1 cellular context compared by ENCODE assay signal in the genomic region with DNA sequence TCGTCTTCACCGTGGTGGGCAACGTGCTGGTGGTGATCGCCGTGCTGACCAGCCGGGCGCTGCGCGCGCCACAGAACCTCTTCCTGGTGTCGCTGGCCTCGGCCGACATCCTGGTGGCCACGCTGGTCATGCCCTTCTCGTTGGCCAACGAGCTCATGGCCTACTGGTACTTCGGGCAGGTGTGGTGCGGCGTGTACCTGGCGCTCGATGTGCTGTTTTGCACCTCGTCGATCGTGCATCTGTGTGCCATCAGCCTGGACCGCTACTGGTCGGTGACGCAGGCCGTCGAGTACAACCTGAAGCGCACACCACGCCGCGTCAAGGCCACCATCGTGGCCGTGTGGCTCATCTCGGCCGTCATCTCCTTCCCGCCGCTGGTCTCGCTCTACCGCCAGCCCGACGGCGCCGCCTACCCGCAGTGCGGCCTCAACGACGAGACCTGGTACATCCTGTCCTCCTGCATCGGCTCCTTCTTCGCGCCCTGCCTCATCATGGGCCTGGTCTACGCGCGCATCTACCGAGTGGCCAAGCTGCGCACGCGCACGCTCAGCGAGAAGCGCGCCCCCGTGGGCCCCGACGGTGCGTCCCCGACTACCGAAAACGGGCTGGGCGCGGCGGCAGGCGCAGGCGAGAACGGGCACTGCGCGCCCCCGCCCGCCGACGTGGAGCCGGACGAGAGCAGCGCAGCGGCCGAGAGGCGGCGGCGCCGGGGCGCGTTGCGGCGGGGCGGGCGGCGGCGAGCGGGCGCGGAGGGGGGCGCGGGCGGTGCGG.
A peak's percentile ranks its signal among the peaks of the same experiment; 100 is the strongest.
TF ChIP-seq lines count a peak whose summit lies in the region.

No MANE protein-coding gene starts in this region.

TF ChIP-seq in HepG2, 621 proteins besides CTCF, POLR2A, EP300 and RAD21 (continued from another document and continues in another):
- TF ChIP-seq, protein P1, sequence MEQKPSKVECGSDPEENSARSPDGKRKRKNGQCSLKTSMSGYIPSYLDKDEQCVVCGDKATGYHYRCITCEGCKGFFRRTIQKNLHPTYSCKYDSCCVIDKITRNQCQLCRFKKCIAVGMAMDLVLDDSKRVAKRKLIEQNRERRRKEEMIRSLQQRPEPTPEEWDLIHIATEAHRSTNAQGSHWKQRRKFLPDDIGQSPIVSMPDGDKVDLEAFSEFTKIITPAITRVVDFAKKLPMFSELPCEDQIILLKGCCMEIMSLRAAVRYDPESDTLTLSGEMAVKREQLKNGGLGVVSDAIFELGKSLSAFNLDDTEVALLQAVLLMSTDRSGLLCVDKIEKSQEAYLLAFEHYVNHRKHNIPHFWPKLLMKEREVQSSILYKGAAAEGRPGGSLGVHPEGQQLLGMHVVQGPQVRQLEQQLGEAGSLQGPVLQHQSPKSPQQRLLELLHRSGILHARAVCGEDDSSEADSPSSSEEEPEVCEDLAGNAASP (CRISPR knock-in tag; IDR thresholded peaks at IDR 0.05; ENCODE audit: borderline replicate concordance): no peak
- TF ChIP-seq ZNF180 (CRISPR knock-in tag; IDR thresholded peaks at IDR 0.05; ENCODE audit: borderline replicate concordance, low read depth): no peak
- TF ChIP-seq TAF1 (CRISPR knock-in tag; IDR thresholded peaks at IDR 0.05): 0 out of 2 replicates have a peak, but pooled peaks have one; percentile 3
- TF ChIP-seq KDM3A (CRISPR knock-in tag; IDR thresholded peaks at IDR 0.05; ENCODE audit: low read depth): no peak
- TF ChIP-seq KDM5B (CRISPR knock-in tag; IDR thresholded peaks at IDR 0.05; ENCODE audit: borderline replicate concordance): peak; percentile 68
- TF ChIP-seq HNRNPLL (IDR thresholded peaks at IDR 0.05; ENCODE audit: low read depth, low read length, poor library complexity, severe bottlenecking): peak; percentile 7
- no peak for TF ChIP-seq ZC3H4 (CRISPR knock-in tag; IDR thresholded peaks at IDR 0.05; ENCODE audit: borderline replicate concordance)
- TF ChIP-seq, protein P2, sequence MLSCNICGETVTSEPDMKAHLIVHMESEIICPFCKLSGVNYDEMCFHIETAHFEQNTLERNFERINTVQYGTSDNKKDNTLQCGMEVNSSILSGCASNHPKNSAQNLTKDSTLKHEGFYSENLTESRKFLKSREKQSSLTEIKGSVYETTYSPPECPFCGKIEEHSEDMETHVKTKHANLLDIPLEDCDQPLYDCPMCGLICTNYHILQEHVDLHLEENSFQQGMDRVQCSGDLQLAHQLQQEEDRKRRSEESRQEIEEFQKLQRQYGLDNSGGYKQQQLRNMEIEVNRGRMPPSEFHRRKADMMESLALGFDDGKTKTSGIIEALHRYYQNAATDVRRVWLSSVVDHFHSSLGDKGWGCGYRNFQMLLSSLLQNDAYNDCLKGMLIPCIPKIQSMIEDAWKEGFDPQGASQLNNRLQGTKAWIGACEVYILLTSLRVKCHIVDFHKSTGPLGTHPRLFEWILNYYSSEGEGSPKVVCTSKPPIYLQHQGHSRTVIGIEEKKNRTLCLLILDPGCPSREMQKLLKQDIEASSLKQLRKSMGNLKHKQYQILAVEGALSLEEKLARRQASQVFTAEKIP (CRISPR knock-in tag; IDR thresholded peaks at IDR 0.05; ENCODE audit: borderline replicate concordance): no peak
- TF ChIP-seq RBFOX2 (IDR thresholded peaks at IDR 0.05; ENCODE audit: low read depth, low read length): peak; percentile 83
- TF ChIP-seq, protein P3, sequence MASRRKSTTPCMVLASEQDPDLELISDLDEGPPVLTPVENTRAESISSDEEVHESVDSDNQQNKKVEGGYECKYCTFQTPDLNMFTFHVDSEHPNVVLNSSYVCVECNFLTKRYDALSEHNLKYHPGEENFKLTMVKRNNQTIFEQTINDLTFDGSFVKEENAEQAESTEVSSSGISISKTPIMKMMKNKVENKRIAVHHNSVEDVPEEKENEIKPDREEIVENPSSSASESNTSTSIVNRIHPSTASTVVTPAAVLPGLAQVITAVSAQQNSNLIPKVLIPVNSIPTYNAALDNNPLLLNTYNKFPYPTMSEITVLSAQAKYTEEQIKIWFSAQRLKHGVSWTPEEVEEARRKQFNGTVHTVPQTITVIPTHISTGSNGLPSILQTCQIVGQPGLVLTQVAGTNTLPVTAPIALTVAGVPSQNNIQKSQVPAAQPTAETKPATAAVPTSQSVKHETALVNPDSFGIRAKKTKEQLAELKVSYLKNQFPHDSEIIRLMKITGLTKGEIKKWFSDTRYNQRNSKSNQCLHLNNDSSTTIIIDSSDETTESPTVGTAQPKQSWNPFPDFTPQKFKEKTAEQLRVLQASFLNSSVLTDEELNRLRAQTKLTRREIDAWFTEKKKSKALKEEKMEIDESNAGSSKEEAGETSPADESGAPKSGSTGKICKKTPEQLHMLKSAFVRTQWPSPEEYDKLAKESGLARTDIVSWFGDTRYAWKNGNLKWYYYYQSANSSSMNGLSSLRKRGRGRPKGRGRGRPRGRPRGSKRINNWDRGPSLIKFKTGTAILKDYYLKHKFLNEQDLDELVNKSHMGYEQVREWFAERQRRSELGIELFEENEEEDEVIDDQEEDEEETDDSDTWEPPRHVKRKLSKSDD (CRISPR knock-in tag; IDR thresholded peaks at IDR 0.05; ENCODE audit: low read depth): peak; percentile 92; the same call in 1 of the 2 replicates
- TF ChIP-seq RXRA (CRISPR knock-in tag; IDR thresholded peaks at IDR 0.05): 0 out of 2 replicates have a peak, but pooled peaks have one; percentile 24
- 0 out of 2 replicates have a peak, but pooled peaks have one; percentile 18 for TF ChIP-seq TBX2 (CRISPR knock-in tag; IDR thresholded peaks at IDR 0.05; ENCODE audit: borderline replicate concordance)
- no peak for TF ChIP-seq U2AF1 (optimal IDR thresholded peaks at IDR 0.05; ENCODE audit: low read depth, low read length)
- no peak for TF ChIP-seq ZFP37 (CRISPR knock-in tag; IDR thresholded peaks at IDR 0.05; ENCODE audit: borderline replicate concordance)
- TF ChIP-seq GABPB1 (CRISPR knock-in tag; IDR thresholded peaks at IDR 0.05): peak; percentile 29; the same call in 1 of the 2 replicates
- TF ChIP-seq, protein P4, sequence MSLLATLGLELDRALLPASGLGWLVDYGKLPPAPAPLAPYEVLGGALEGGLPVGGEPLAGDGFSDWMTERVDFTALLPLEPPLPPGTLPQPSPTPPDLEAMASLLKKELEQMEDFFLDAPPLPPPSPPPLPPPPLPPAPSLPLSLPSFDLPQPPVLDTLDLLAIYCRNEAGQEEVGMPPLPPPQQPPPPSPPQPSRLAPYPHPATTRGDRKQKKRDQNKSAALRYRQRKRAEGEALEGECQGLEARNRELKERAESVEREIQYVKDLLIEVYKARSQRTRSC (CRISPR knock-in tag; IDR thresholded peaks at IDR 0.05; ENCODE audit: low read depth): no peak
- TF ChIP-seq, protein P5, sequence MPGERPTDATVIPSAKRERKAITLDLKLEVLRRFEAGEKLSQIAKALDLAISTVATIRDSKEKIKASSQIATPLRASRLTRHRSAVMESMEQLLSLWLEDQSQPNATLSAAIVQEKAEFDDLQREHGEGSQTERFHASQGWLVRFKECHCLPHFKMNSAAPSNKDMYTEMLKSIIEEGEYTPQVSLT (CRISPR knock-in tag; IDR thresholded peaks at IDR 0.05; ENCODE audit: borderline replicate concordance, low read depth): no peak
- TF ChIP-seq, protein P6, sequence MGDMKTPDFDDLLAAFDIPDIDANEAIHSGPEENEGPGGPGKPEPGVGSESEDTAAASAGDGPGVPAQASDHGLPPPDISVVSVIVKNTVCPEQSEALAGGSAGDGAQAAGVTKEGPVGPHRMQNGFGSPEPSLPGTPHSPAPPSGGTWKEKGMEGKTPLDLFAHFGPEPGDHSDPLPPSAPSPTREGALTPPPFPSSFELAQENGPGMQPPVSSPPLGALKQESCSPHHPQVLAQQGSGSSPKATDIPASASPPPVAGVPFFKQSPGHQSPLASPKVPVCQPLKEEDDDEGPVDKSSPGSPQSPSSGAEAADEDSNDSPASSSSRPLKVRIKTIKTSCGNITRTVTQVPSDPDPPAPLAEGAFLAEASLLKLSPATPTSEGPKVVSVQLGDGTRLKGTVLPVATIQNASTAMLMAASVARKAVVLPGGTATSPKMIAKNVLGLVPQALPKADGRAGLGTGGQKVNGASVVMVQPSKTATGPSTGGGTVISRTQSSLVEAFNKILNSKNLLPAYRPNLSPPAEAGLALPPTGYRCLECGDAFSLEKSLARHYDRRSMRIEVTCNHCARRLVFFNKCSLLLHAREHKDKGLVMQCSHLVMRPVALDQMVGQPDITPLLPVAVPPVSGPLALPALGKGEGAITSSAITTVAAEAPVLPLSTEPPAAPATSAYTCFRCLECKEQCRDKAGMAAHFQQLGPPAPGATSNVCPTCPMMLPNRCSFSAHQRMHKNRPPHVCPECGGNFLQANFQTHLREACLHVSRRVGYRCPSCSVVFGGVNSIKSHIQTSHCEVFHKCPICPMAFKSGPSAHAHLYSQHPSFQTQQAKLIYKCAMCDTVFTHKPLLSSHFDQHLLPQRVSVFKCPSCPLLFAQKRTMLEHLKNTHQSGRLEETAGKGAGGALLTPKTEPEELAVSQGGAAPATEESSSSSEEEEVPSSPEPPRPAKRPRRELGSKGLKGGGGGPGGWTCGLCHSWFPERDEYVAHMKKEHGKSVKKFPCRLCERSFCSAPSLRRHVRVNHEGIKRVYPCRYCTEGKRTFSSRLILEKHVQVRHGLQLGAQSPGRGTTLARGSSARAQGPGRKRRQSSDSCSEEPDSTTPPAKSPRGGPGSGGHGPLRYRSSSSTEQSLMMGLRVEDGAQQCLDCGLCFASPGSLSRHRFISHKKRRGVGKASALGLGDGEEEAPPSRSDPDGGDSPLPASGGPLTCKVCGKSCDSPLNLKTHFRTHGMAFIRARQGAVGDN (CRISPR knock-in tag; IDR thresholded peaks at IDR 0.05): peak; percentile 86
- TF ChIP-seq, protein P7, sequence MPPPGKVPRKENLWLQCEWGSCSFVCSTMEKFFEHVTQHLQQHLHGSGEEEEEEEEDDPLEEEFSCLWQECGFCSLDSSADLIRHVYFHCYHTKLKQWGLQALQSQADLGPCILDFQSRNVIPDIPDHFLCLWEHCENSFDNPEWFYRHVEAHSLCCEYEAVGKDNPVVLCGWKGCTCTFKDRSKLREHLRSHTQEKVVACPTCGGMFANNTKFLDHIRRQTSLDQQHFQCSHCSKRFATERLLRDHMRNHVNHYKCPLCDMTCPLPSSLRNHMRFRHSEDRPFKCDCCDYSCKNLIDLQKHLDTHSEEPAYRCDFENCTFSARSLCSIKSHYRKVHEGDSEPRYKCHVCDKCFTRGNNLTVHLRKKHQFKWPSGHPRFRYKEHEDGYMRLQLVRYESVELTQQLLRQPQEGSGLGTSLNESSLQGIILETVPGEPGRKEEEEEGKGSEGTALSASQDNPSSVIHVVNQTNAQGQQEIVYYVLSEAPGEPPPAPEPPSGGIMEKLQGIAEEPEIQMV (CRISPR knock-in tag; IDR thresholded peaks at IDR 0.05; ENCODE audit: low read depth): no peak
- TF ChIP-seq EED (CRISPR knock-in tag; IDR thresholded peaks at IDR 0.05): 0 out of 2 replicates have a peak, but pooled peaks have one; percentile 58
- TF ChIP-seq, protein P8, sequence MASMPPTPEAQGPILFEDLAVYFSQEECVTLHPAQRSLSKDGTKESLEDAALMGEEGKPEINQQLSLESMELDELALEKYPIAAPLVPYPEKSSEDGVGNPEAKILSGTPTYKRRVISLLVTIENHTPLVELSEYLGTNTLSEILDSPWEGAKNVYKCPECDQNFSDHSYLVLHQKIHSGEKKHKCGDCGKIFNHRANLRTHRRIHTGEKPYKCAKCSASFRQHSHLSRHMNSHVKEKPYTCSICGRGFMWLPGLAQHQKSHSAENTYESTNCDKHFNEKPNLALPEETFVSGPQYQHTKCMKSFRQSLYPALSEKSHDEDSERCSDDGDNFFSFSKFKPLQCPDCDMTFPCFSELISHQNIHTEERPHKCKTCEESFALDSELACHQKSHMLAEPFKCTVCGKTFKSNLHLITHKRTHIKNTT (CRISPR knock-in tag; IDR thresholded peaks at IDR 0.05): no peak
- no peak for TF ChIP-seq SMARCE1 (IDR thresholded peaks at IDR 0.05; ENCODE audit: borderline replicate concordance)
- no peak for TF ChIP-seq BRCA1 (CRISPR knock-in tag; IDR thresholded peaks at IDR 0.05)
- no peak for TF ChIP-seq ZBTB20 (CRISPR knock-in tag; IDR thresholded peaks at IDR 0.05; ENCODE audit: borderline replicate concordance, low read depth)
- TF ChIP-seq, protein P9, sequence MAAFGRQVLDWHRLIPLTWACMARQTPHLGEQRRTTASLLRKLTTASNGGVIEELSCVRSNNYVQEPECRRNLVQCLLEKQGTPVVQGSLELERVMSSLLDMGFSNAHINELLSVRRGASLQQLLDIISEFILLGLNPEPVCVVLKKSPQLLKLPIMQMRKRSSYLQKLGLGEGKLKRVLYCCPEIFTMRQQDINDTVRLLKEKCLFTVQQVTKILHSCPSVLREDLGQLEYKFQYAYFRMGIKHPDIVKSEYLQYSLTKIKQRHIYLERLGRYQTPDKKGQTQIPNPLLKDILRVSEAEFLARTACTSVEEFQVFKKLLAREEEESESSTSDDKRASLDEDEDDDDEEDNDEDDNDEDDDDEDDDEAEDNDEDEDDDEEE (CRISPR knock-in tag; IDR thresholded peaks at IDR 0.05): no peak
- TF ChIP-seq HOXD1 (CRISPR knock-in tag; IDR thresholded peaks at IDR 0.05): no peak
- no peak; the same call in 1 of the 2 replicates for TF ChIP-seq TMF1 (CRISPR knock-in tag; IDR thresholded peaks at IDR 0.05; ENCODE audit: low read depth)
- no peak for TF ChIP-seq TSC22D2 (CRISPR knock-in tag; IDR thresholded peaks at IDR 0.05; ENCODE audit: borderline replicate concordance)
- TF ChIP-seq ZNF225 (CRISPR knock-in tag; IDR thresholded peaks at IDR 0.05): 0 out of 2 replicates have a peak, but pooled peaks have one; percentile 51
- no peak for TF ChIP-seq NR2F1 (CRISPR knock-in tag; IDR thresholded peaks at IDR 0.05)
- TF ChIP-seq CBX5 (CRISPR knock-in tag; IDR thresholded peaks at IDR 0.05; ENCODE audit: borderline replicate concordance): no peak
- TF ChIP-seq SRSF4 (IDR thresholded peaks at IDR 0.05; ENCODE audit: low read depth, low read length, poor library complexity, severe bottlenecking): no peak
- no peak for TF ChIP-seq ZNF337 (CRISPR knock-in tag; IDR thresholded peaks at IDR 0.05; ENCODE audit: borderline replicate concordance, low read depth)
- peak; percentile 59; the same call in 1 of the 2 replicates for TF ChIP-seq MTA1 (CRISPR knock-in tag; IDR thresholded peaks at IDR 0.05; ENCODE audit: borderline replicate concordance)
- TF ChIP-seq CCAR2 (optimal IDR thresholded peaks at IDR 0.05; ENCODE audit: low read depth, low read length): no peak
- TF ChIP-seq AGO2 (optimal IDR thresholded peaks at IDR 0.05; ENCODE audit: low read depth, low read length): peak; percentile 86
- TF ChIP-seq, protein P10, sequence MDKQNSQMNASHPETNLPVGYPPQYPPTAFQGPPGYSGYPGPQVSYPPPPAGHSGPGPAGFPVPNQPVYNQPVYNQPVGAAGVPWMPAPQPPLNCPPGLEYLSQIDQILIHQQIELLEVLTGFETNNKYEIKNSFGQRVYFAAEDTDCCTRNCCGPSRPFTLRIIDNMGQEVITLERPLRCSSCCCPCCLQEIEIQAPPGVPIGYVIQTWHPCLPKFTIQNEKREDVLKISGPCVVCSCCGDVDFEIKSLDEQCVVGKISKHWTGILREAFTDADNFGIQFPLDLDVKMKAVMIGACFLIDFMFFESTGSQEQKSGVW (CRISPR knock-in tag; IDR thresholded peaks at IDR 0.05; ENCODE audit: borderline replicate concordance): no peak
- TF ChIP-seq, protein P11, sequence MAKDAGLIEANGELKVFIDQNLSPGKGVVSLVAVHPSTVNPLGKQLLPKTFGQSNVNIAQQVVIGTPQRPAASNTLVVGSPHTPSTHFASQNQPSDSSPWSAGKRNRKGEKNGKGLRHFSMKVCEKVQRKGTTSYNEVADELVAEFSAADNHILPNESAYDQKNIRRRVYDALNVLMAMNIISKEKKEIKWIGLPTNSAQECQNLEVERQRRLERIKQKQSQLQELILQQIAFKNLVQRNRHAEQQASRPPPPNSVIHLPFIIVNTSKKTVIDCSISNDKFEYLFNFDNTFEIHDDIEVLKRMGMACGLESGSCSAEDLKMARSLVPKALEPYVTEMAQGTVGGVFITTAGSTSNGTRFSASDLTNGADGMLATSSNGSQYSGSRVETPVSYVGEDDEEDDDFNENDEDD (CRISPR knock-in tag; IDR thresholded peaks at IDR 0.05; ENCODE audit: borderline replicate concordance): 0 out of 2 replicates have a peak, but pooled peaks have one; percentile 11
- TF ChIP-seq CHD4 (IDR thresholded peaks at IDR 0.05; ENCODE audit: borderline replicate concordance, low read length): no peak
- peak; percentile 46; the same call in 1 of the 2 replicates for TF ChIP-seq ZNF788 (CRISPR knock-in tag; IDR thresholded peaks at IDR 0.05; ENCODE audit: borderline replicate concordance)
- no peak for TF ChIP-seq ZNF256 (CRISPR knock-in tag; conservative IDR thresholded peaks at IDR 0.05)
